16 cellular contexts compared by ENCODE assay signal in genomic region chr15:37014566-37014965, GRCh38.
DNase-seq lines count a peak whose midpoint lies in the region; ATAC-seq and TF ChIP-seq lines count a peak whose summit lies in the region.
"Had no signal": no experiment of that assay in that cellular context is flagged by ENCODE, and none has a peak within 500 bp of the region (broad histone marks: within the 10 kb centered on the region; RNA-seq: fewer than 3 reads in every experiment).

No MANE protein-coding gene starts in this region.

- no peak for ATAC-seq in upper lobe of left lung (ENCODE audit: low FRiP score in 2 of 2)
- ATAC-seq: sciatic nerve had no signal

- no peak overlapping the region for H4K8ac ChIP-seq in mesenchymal stem cell (ENCODE audit: low read length)

- H2AK5ac ChIP-seq in mesenchymal stem cell (ENCODE audit: low read length, severe bottlenecking): no peak overlapping the region

- H3K4me2 ChIP-seq in OCI-LY1 (ENCODE audit: low read length) (peak overlapping the region; percentile 67), mesenchymal stem cell (ENCODE audit: low read length, poor library complexity, severe bottlenecking) (no peak overlapping the region)
- H3K4me2 ChIP-seq: GM23338 had no signal

- TF ChIP-seq POLR2A in transverse colon (IDR thresholded peaks at IDR 0.05) (no peak), upper lobe of left lung (IDR thresholded peaks at IDR 0.05) (no peak)

- H3K4me3 ChIP-seq in OCI-LY1 (ENCODE audit: low read depth, low read length, poor library complexity, severe bottlenecking) (peak overlapping the region; percentile 48), coronary artery (no peak overlapping the region), mesenchymal stem cell (ENCODE audit: insufficient read depth in 1 of 2, low read depth in 1 of 2, low read length in 2 of 2) (no peak overlapping the region), transverse colon (no peak overlapping the region), upper lobe of left lung (no peak overlapping the region)
- H3K4me3 ChIP-seq: GM23338, SJSA1 had no signal

- no peak overlapping the region for H4K91ac ChIP-seq in mesenchymal stem cell (ENCODE audit: low read length)

- no peak for DNase-seq in coronary artery (ENCODE audit: low spot score)
- DNase-seq in mesenchymal stem cell: no peak
- DNase-seq in transverse colon: no peak
- DNase-seq in SIG-M5 treated with dmso at 0.1 percent for 504 hours (lab: John Stamatoyannopoulos, UW; ENCODE audit: unreplicated experiment): no peak
- DNase-seq in cortex of kidney (lab: John Stamatoyannopoulos, UW): no peak
- DNase-seq in upper lobe of left lung: no peak
- DNase-seq: activated effector memory CD4-positive, alpha-beta T cell treated with anti-CD3 and anti-CD28 coated beads, Interleukin-2, amount 50 U/mL, for 16 hours; dermis blood vessel endothelial cell; glutamatergic neuron; midbrain; NCI-H1930; stimulated activated CD4-positive, alpha-beta T cell treated with anti-CD3 and anti-CD28 coated beads, Interleukin-1b, Interleukin-23, amount 100 ng/mL, for 48 hours had no signal

- TF ChIP-seq CTCF in OCI-LY1 (IDR thresholded peaks at IDR 0.05; ENCODE audit: low read length) (no peak), coronary artery (IDR thresholded peaks at IDR 0.05) (no peak), transverse colon (IDR thresholded peaks at IDR 0.05) (no peak), upper lobe of left lung (IDR thresholded peaks at IDR 0.05) (no peak)

- intact Hi-C loops in transverse colon (cut with DNase I; ENCODE audit: low total_unique reads): no loop called here

- no peak overlapping the region for H2BK5ac ChIP-seq in mesenchymal stem cell (ENCODE audit: low read depth, low read length, poor library complexity, severe bottlenecking)

- H3K9me3 ChIP-seq in OCI-LY1 (ENCODE audit: low read length) (no peaks in the 10 kb centered on the region), mesenchymal stem cell (ENCODE audit: control insufficient read depth, low read length) (no peaks in the 10 kb centered on the region), transverse colon (no peaks in the 10 kb centered on the region), upper lobe of left lung (no peaks in the 10 kb centered on the region)
- H3K9me3 ChIP-seq: SJSA1 had no signal

- no peaks in the 10 kb centered on the region for H4K20me1 ChIP-seq in OCI-LY1 (ENCODE audit: insufficient read depth, low read length)

- H2AFZ ChIP-seq in OCI-LY1 (ENCODE audit: low read length): no peak overlapping the region
- H2AFZ ChIP-seq in mesenchymal stem cell (ENCODE audit: low read depth, low read length): no peak overlapping the region
- H2AFZ ChIP-seq: GM23338 had no signal

- H3K36me3 ChIP-seq in OCI-LY1 (ENCODE audit: insufficient read depth, low read length): peaks cover 21% of the 10 kb centered on the region; the same call in 1 of the 2 replicates
- H3K36me3 ChIP-seq in mesenchymal stem cell (ENCODE audit: control insufficient read depth in 1 of 2, insufficient read depth in 2 of 2, low read depth in 1 of 2, low read length in 2 of 2): peaks cover 0 to 29% of the 10 kb centered on the region in 2 experiments
- no peaks in the 10 kb centered on the region for H3K36me3 ChIP-seq in transverse colon
- H3K36me3 ChIP-seq in upper lobe of left lung: no peaks in the 10 kb centered on the region
- H3K36me3 ChIP-seq: SJSA1 had no signal

- no peaks in the 10 kb centered on the region for H3K27me3 ChIP-seq in OCI-LY1 (ENCODE audit: insufficient read depth, low read length)
- H3K27me3 ChIP-seq in mesenchymal stem cell (ENCODE audit: control insufficient read depth in 1 of 2, insufficient read depth in 1 of 2, low read length in 2 of 2): no peaks in the 10 kb centered on the region
- H3K27me3 ChIP-seq in transverse colon: no peaks in the 10 kb centered on the region
- no peaks in the 10 kb centered on the region for H3K27me3 ChIP-seq in upper lobe of left lung
- H3K27me3 ChIP-seq: SJSA1 had no signal

- in situ Hi-C loops in transverse colon (cut with MboI; ENCODE audit: low pct_ligation_motif_present in 1 of 4, low pct_unique_long_range_greater_than_20kb in 1 of 4, low sequenced_read_pairs in 3 of 4): no loop called here

- H2BK12ac ChIP-seq in mesenchymal stem cell (ENCODE audit: low read length in 2 of 2): no peak overlapping the region

- WGBS in mesenchymal stem cell: 81% methylated on average over 2 of the region's 3 CpGs
- WGBS in transverse colon (ENCODE audit: low coverage in 1 of 2), 2 donors: 33 to 58% methylated on average over 3 of the region's 3 CpGs
- WGBS in upper lobe of left lung, 2 donors: 64 to 70% methylated on average over 3 of the region's 3 CpGs

- no peaks in the 10 kb centered on the region; the same call in 1 of the 2 replicates for H3K79me2 ChIP-seq in OCI-LY1 (ENCODE audit: insufficient read depth, low read length)

- peaks cover 68% of the 10 kb centered on the region for H3K4me1 ChIP-seq in OCI-LY1 (ENCODE audit: insufficient read depth, low read length, severe bottlenecking)
- H3K4me1 ChIP-seq in mesenchymal stem cell (ENCODE audit: control insufficient read depth, insufficient read depth, low read depth, low read length): no peaks in the 10 kb centered on the region
- H3K4me1 ChIP-seq in transverse colon: peaks cover 0 to 11% (median 3%) of the 10 kb centered on the region in 4 donors
- H3K4me1 ChIP-seq in upper lobe of left lung: peaks cover 3 to 11% (median 7%) of the 10 kb centered on the region in 4 donors

- H3K9me2 ChIP-seq in OCI-LY1 (ENCODE audit: low read depth, low read length): no peaks in the 10 kb centered on the region

- H3K79me1 ChIP-seq in mesenchymal stem cell (replicated peaks; ENCODE audit: low read length, poor library complexity, severe bottlenecking): peaks cover 11% of the 10 kb centered on the region

- H3K23ac ChIP-seq in mesenchymal stem cell (ENCODE audit: low read length in 2 of 2): no peak overlapping the region

- H3F3A ChIP-seq in OCI-LY1 (ENCODE audit: insufficient read depth, low read length): no peaks in the 10 kb centered on the region

- no peak overlapping the region for H2BK15ac ChIP-seq in mesenchymal stem cell (ENCODE audit: low read depth, poor library complexity, severe bottlenecking)

- H3K14ac ChIP-seq in mesenchymal stem cell (ENCODE audit: low read length in 2 of 2): no peak overlapping the region

- no peak overlapping the region for H3K18ac ChIP-seq in mesenchymal stem cell (ENCODE audit: low read depth in 1 of 2, low read length in 2 of 2)

- H2BK120ac ChIP-seq in mesenchymal stem cell (ENCODE audit: low read depth, low read length): no peak overlapping the region

- H3K27ac ChIP-seq in OCI-LY1 (ENCODE audit: low read depth, low read length, poor library complexity, severe bottlenecking) (peak overlapping the region; percentile 93), coronary artery (peak overlapping the region; percentile 60 to 77), mesenchymal stem cell (ENCODE audit: low read length, poor library complexity, severe bottlenecking) (no peak overlapping the region), transverse colon (peak overlapping the region; percentile 35 to 78 (median 59)), upper lobe of left lung (no peak overlapping the region)
- H3K27ac ChIP-seq: SJSA1 had no signal

- peak overlapping the region; percentile 54 for H3K9ac ChIP-seq in OCI-LY1 (ENCODE audit: low read length)
- peak overlapping the region; percentile 92 for H3K9ac ChIP-seq in mesenchymal stem cell (ENCODE audit: low read length)

- TF ChIP-seq EP300 in transverse colon (IDR thresholded peaks at IDR 0.05; ENCODE audit: low read depth) (no peak), upper lobe of left lung (IDR thresholded peaks at IDR 0.05) (no peak)

- H3K4ac ChIP-seq in mesenchymal stem cell (ENCODE audit: low read depth in 1 of 2, low read length in 2 of 2): no peak overlapping the region

Comparison
In these comparisons a context has a peak if more than half of its experiments do, and no peak if none do; other contexts are left out.
1. H3K27ac ChIP-seq: peak in OCI-LY1 (single experiment), coronary artery (2 of 2) and transverse colon (4 of 4); none in mesenchymal stem cell (single experiment) and upper lobe of left lung (0 of 4).